In genomic region chr1:168480997-168481396, GRCh38 we compare ENCODE assay signal across 25 cellular contexts.
DNase-seq lines count a peak whose midpoint lies in the region; ATAC-seq and TF ChIP-seq lines count a peak whose summit lies in the region.
"Had no signal": no experiment of that assay in that cellular context is flagged by ENCODE, and none has a peak within 500 bp of the region (broad histone marks: within the 10 kb centered on the region; RNA-seq: fewer than 3 reads in every experiment).

No MANE protein-coding gene starts in this region.

- no peaks in the 10 kb centered on the region for H3K9me3 ChIP-seq in uterus
- H3K9me3 ChIP-seq: A549, ovary, right atrium auricular region, upper lobe of left lung had no signal

- peak overlapping the region; percentile 75 to 80 for H3K27ac ChIP-seq in uterus
- H3K27ac ChIP-seq: A549, ovary, upper lobe of left lung had no signal

- intact Hi-C loops in left ventricle myocardium superior (cut with micrococcal nuclease): no loop called here
- intact Hi-C loops in Right ventricle myocardium inferior (cut with DNase I): no loop called here
- intact Hi-C loops in activated T-helper 1 cell treated with anti-CD3 and anti-CD28 coated beads, Interleukin-12 subunit alpha, Interleukin-12 subunit beta, Interleukin-2, Interleukin-4 antibody, amounts not matched to agents 30 ng/mL and 10 ng/mL and 1 ng/mL, durations not matched to agents 14 hours and 24 hours and 36 hours (cut with micrococcal nuclease): loop anchor here (5.0 kb wide), 2 partner anchors 41 to 44 kb away; no protein-coding TSS in a partner anchor
- intact Hi-C loops in uterus (cut with DNase I; ENCODE audit: low total_unique reads): no loop called here

- H3K9me3 Mint-ChIP-seq in activated T-helper 1 cell treated with anti-CD3 and anti-CD28 coated beads, Interleukin-12 subunit alpha, Interleukin-12 subunit beta, Interleukin-2, Interleukin-4 antibody, amounts not matched to agents 30 ng/mL and 10 ng/mL and 1 ng/mL, durations not matched to agents 14 hours and 24 hours and 36 hours: peaks cover 6% of the 10 kb centered on the region
- peaks cover 0 to 3% (median 0%) of the 10 kb centered on the region in 9 donors for H3K9me3 Mint-ChIP-seq in naive thymus-derived CD8-positive, alpha-beta T cell

- peaks cover 0 to 27% of the 10 kb centered on the region in 2 donors for H3K4me1 ChIP-seq in uterus
- H3K4me1 ChIP-seq: A549 had no signal

- no peak overlapping the region for H3K4me3 Mint-ChIP-seq in activated T-helper 1 cell treated with anti-CD3 and anti-CD28 coated beads, Interleukin-12 subunit alpha, Interleukin-12 subunit beta, Interleukin-2, Interleukin-4 antibody, amounts not matched to agents 30 ng/mL and 10 ng/mL and 1 ng/mL, durations not matched to agents 14 hours and 24 hours and 36 hours
- peak overlapping the region in 2 of 10 donors; percentile 2 to 20 for H3K4me3 Mint-ChIP-seq in naive thymus-derived CD8-positive, alpha-beta T cell
- H3K4me3 Mint-ChIP-seq: activated T-cell treated with anti-CD3 and anti-CD28 coated beads, Interleukin-2, amount 50 U/mL, for 4 hours; B cell; naive B cell had no signal

- DNase-seq in left ventricle myocardium superior (no peak), Right ventricle myocardium inferior (ENCODE audit: missing footprints) (no peak), uterus (no peak), SIG-M5 (lab: John Stamatoyannopoulos, UW) (no peak)
- DNase-seq in activated T-helper 1 cell treated with anti-CD3 and anti-CD28 coated beads, Interleukin-12 subunit alpha, Interleukin-12 subunit beta, Interleukin-2, Interleukin-4 antibody, amounts not matched to agents 30 ng/mL and 10 ng/mL and 1 ng/mL, durations not matched to agents 14 hours and 24 hours and 36 hours (ENCODE audit: low spot score): no peak
- DNase-seq in naive thymus-derived CD8-positive, alpha-beta T cell: no peak
- DNase-seq in central memory CD4-positive, alpha-beta T cell: no peak
- DNase-seq: activated naive CD4-positive, alpha-beta T cell treated with Interleukin-2 at 50 U/mL for 16 hours; activated T-cell treated with anti-CD3 and anti-CD28 coated beads, Interleukin-2, amount 50 U/mL, for 4 hours; amniotic stem cell; DMS79; GF-D8; glutamatergic neuron; KG1; naive B cell; NCI-H146; NCI-H510A; ovary; stimulated activated CD4-positive, alpha-beta T cell treated with anti-CD3 and anti-CD28 coated beads, Interleukin-15, amount 100 ng/mL, for 24 hours; upper lobe of left lung had no signal

- H3K4me3 ChIP-seq in uterus: no peak overlapping the region
- H3K4me3 ChIP-seq: A549, ovary, right atrium auricular region, upper lobe of left lung had no signal

- POLR2A ChIA-PET in naive thymus-derived CD8-positive, alpha-beta T cell (lab: Charles Lee): no interaction called here

- H3K27me3 ChIP-seq in uterus: no peaks in the 10 kb centered on the region
- H3K27me3 ChIP-seq: ovary, right atrium auricular region, upper lobe of left lung had no signal

- H3K27ac Mint-ChIP-seq in activated T-helper 1 cell treated with anti-CD3 and anti-CD28 coated beads, Interleukin-12 subunit alpha, Interleukin-12 subunit beta, Interleukin-2, Interleukin-4 antibody, amounts not matched to agents 30 ng/mL and 10 ng/mL and 1 ng/mL, durations not matched to agents 14 hours and 24 hours and 36 hours: peak overlapping the region; percentile 10
- peak overlapping the region in 7 of 10 donors; percentile 9 to 70 (median 55) for H3K27ac Mint-ChIP-seq in naive thymus-derived CD8-positive, alpha-beta T cell
- H3K27ac Mint-ChIP-seq: B cell had no signal

- ATAC-seq in left ventricle myocardium superior (peak; percentile 12), Right ventricle myocardium inferior (no peak), GM21367 (IDR thresholded peaks at IDR 0.05; ENCODE audit: unreplicated experiment) (no peak)
- ATAC-seq in naive thymus-derived CD8-positive, alpha-beta T cell: no peak
- ATAC-seq: A549; activated T-cell treated with anti-CD3 and anti-CD28 coated beads, Interleukin-2, amount 50 U/mL, for 4 hours; Panc1 had no signal

- no peak for TF ChIP-seq POLR2A in uterus (IDR thresholded peaks at IDR 0.05)

- no peak for TF ChIP-seq CTCF in uterus (IDR thresholded peaks at IDR 0.05)

- H3K4me1 Mint-ChIP-seq in activated T-helper 1 cell treated with anti-CD3 and anti-CD28 coated beads, Interleukin-12 subunit alpha, Interleukin-12 subunit beta, Interleukin-2, Interleukin-4 antibody, amounts not matched to agents 30 ng/mL and 10 ng/mL and 1 ng/mL, durations not matched to agents 14 hours and 24 hours and 36 hours (ENCODE audit: low read depth): peaks cover 56% of the 10 kb centered on the region
- peaks cover 42 to 89% (median 85%) of the 10 kb centered on the region in 4 donors for H3K4me1 Mint-ChIP-seq in naive thymus-derived CD8-positive, alpha-beta T cell
- H3K4me1 Mint-ChIP-seq: B cell, naive B cell had no signal

- H3K36me3 ChIP-seq in uterus: no peaks in the 10 kb centered on the region
- H3K36me3 ChIP-seq: ovary, right atrium auricular region, upper lobe of left lung had no signal

- H3K36me3 Mint-ChIP-seq in activated T-helper 1 cell treated with anti-CD3 and anti-CD28 coated beads, Interleukin-12 subunit alpha, Interleukin-12 subunit beta, Interleukin-2, Interleukin-4 antibody, amounts not matched to agents 30 ng/mL and 10 ng/mL and 1 ng/mL, durations not matched to agents 14 hours and 24 hours and 36 hours (ENCODE audit: low read depth): peaks cover 2% of the 10 kb centered on the region
- no peaks in the 10 kb centered on the region for H3K36me3 Mint-ChIP-seq in naive thymus-derived CD8-positive, alpha-beta T cell
- H3K36me3 Mint-ChIP-seq: naive B cell had no signal

- H3K27me3 Mint-ChIP-seq in activated T-helper 1 cell treated with anti-CD3 and anti-CD28 coated beads, Interleukin-12 subunit alpha, Interleukin-12 subunit beta, Interleukin-2, Interleukin-4 antibody, amounts not matched to agents 30 ng/mL and 10 ng/mL and 1 ng/mL, durations not matched to agents 14 hours and 24 hours and 36 hours (ENCODE audit: insufficient read depth): no peaks in the 10 kb centered on the region
- H3K27me3 Mint-ChIP-seq in naive thymus-derived CD8-positive, alpha-beta T cell: no peaks in the 10 kb centered on the region
